In genomic region chr10:113094114-113094486, GRCh38 we compare ENCODE assay signal across 9 cellular contexts.
DNase-seq lines count a peak whose midpoint lies in the region; ATAC-seq and TF ChIP-seq lines count a peak whose summit lies in the region.
"Had no signal": no experiment of that assay in that cellular context is flagged by ENCODE, and none has a peak within 500 bp of the region (broad histone marks: within the 10 kb centered on the region; RNA-seq: fewer than 3 reads in every experiment).

No MANE protein-coding gene starts in this region.

- ATAC-seq in HG02884 (IDR thresholded peaks at IDR 0.05; ENCODE audit: unreplicated experiment) (peak; percentile 58), gastrocnemius medialis (no peak)

- H3K27me3 ChIP-seq in liver (ENCODE audit: control insufficient read depth in 4 of 4, insufficient read depth in 4 of 4, low read length in 3 of 4) (no peaks in the 10 kb centered on the region), gastrocnemius medialis (no peaks in the 10 kb centered on the region)

- TF ChIP-seq CTCF in GM12865 (IDR thresholded peaks at IDR 0.05; ENCODE audit: insufficient read depth, low read depth, low read length, missing control alignments), result no peak
- TF ChIP-seq CTCF in liver (IDR thresholded peaks at IDR 0.05; ENCODE audit: low read depth, low read length, missing input control), result no peak
- TF ChIP-seq CTCF in gastrocnemius medialis (IDR thresholded peaks at IDR 0.05 in 4 of 5, conservative IDR thresholded peaks at IDR 0.05 in 1 of 5), result no peak

- H3K36me3 ChIP-seq in liver (ENCODE audit: control insufficient read depth in 4 of 4, insufficient read depth in 3 of 4, low read depth in 1 of 4, low read length in 3 of 4) (peaks cover 0 to 13% (median 5%) of the 10 kb centered on the region in 4 donors), gastrocnemius medialis (no peaks in the 10 kb centered on the region)

- no peak overlapping the region for H3K4me3 ChIP-seq in GM12865 (ENCODE audit: low read depth, low read length)
- no peak overlapping the region for H3K4me3 ChIP-seq in liver (ENCODE audit: low read depth in 1 of 3, low read length in 3 of 3)
- H3K4me3 ChIP-seq in gastrocnemius medialis, result no peak overlapping the region
- H3K4me3 ChIP-seq: HAP-1 had no signal

- TF ChIP-seq RAD21 in liver (IDR thresholded peaks at IDR 0.05), result no peak

- DNase-seq in GM12865 (ENCODE audit: low read depth) (peak; percentile 25), SIG-M5 (lab: John Stamatoyannopoulos, UW) (peak; percentile 81), gastrocnemius medialis (no peak), caudate nucleus (lab: John Stamatoyannopoulos, UW) (no peak), SHP77 (lab: John Stamatoyannopoulos, UW) (no peak)
- no peak for DNase-seq in activated CD4-positive, alpha-beta T cell treated with anti-CD3 and anti-CD28 coated beads, Interleukin-2, amount 50 U/mL, for 1 hour

- no peak overlapping the region for H3K9ac ChIP-seq in liver (ENCODE audit: low read depth in 1 of 2, low read length in 2 of 2)

- no peak for TF ChIP-seq POLR2A in gastrocnemius medialis (IDR thresholded peaks at IDR 0.05)

- WGBS in liver, result 73% methylated on average over 3 of the region's 3 CpGs

- H3K27ac ChIP-seq in liver (ENCODE audit: low read depth in 1 of 2, low read length in 2 of 2) (peak overlapping the region; percentile 14 to 31), gastrocnemius medialis (no peak overlapping the region), caudate nucleus (ENCODE audit: low read depth, low read length) (no peak overlapping the region)

- H3K4me1 ChIP-seq in liver (ENCODE audit: control insufficient read depth in 4 of 4, insufficient read depth in 4 of 4, low read length in 3 of 4) (peaks cover 0 to 7% (median 2%) of the 10 kb centered on the region in 4 donors), gastrocnemius medialis (peaks cover 8 to 17% of the 10 kb centered on the region in 2 donors)

- in situ Hi-C loops in gastrocnemius medialis (cut with MboI; ENCODE audit: low sequenced_read_pairs in 4 of 4), result no loop called here

- intact Hi-C loops in gastrocnemius medialis (cut with DNase I; ENCODE audit: low total_unique reads), result no loop called here

- no peaks in the 10 kb centered on the region for H3K9me3 ChIP-seq in liver (ENCODE audit: control insufficient read depth in 4 of 4, low read length in 3 of 4)
- H3K9me3 ChIP-seq in gastrocnemius medialis, result no peaks in the 10 kb centered on the region
- H3K9me3 ChIP-seq: HAP-1 had no signal

TF ChIP-seq in liver, 16 proteins besides CTCF, POLR2A, EP300 and RAD21:
- no peak for TF ChIP-seq HNF4A (conservative IDR thresholded peaks at IDR 0.05)
- peak; percentile 23 for TF ChIP-seq YY1 (IDR thresholded peaks at IDR 0.05)
- TF ChIP-seq REST (IDR thresholded peaks at IDR 0.05), result no peak

Comparison
In these comparisons a context has a peak if more than half of its experiments do, and no peak if none do; other contexts are left out.
1. DNase-seq: peak in GM12865 (single experiment) and SIG-M5 (single experiment); none in gastrocnemius medialis (0 of 2), activated CD4-positive, alpha-beta T cell treated with anti-CD3 and anti-CD28 coated beads, Interleukin-2, amount 50 U/mL, for 1 hour (single experiment), caudate nucleus (0 of 61) and SHP77 (0 of 2).
2. H3K27ac ChIP-seq: peak in liver (2 of 2); none in gastrocnemius medialis (0 of 4) and caudate nucleus (single experiment).